ENCODE assay signal across 13 cellular contexts in genomic region chr15:35784745-35785144, GRCh38.
DNase-seq lines count a peak whose midpoint lies in the region; TF ChIP-seq lines count a peak whose summit lies in the region.
"Had no signal": no experiment of that assay in that cellular context is flagged by ENCODE, and none has a peak within 500 bp of the region (broad histone marks: within the 10 kb centered on the region; RNA-seq: fewer than 3 reads in every experiment).

No MANE protein-coding gene starts in this region.

- H3K4me3 ChIP-seq in hepatocyte = no peak overlapping the region
- H3K4me3 ChIP-seq: pancreas, uterus had no signal

- peak; percentile 98 for DNase-seq in COR-L47 (lab: John Stamatoyannopoulos, UW)
- DNase-seq in NAMALWA (ENCODE audit: low spot score) = peak; percentile 2
- DNase-seq in NCI-H345 (lab: John Stamatoyannopoulos, UW) = peak; percentile 95
- DNase-seq in hepatocyte (ENCODE audit: low spot score) = peak; percentile 8
- no peak for DNase-seq in stimulated activated CD4-positive, alpha-beta T cell treated with anti-CD3 and anti-CD28 coated beads, Interleukin-4, amount 100 ng/mL, for 4 hours
- no peak for DNase-seq in HuH-7.5 (ENCODE audit: low spot score)
- no peak for DNase-seq in DMS53 (lab: John Stamatoyannopoulos, UW)
- DNase-seq in activated CD4-positive, alpha-beta T cell treated with anti-CD3 and anti-CD28 coated beads for 48 hours = no peak
- DNase-seq: activated T-cell treated with anti-CD3 and anti-CD28 coated beads, Interleukin-2, amount 50 U/mL, for 4 hours; cortex of kidney; PC-3; uterus had no signal

- no peak overlapping the region for H3K27ac ChIP-seq in hepatocyte
- H3K27ac ChIP-seq: pancreas, uterus had no signal

- no peak overlapping the region for H2AFZ ChIP-seq in hepatocyte

- 61% methylated on average over 2 of the region's 2 CpGs for whole genome bisulfite sequencing in hepatocyte (ENCODE audit: low lambda C conversion rate, missing lambda C conversion rate)

- no peak overlapping the region for H3K4me2 ChIP-seq in hepatocyte

- H3K27me3 ChIP-seq in hepatocyte = no peaks in the 10 kb centered on the region
- H3K27me3 ChIP-seq: pancreas, uterus had no signal

- TF ChIP-seq CTCF in hepatocyte (IDR thresholded peaks at IDR 0.05; ENCODE audit: poor library complexity) = no peak

- H3K4me1 ChIP-seq in hepatocyte (ENCODE audit: insufficient read depth) = no peaks in the 10 kb centered on the region
- H3K4me1 ChIP-seq: pancreas, uterus had no signal

- H4K20me1 ChIP-seq in hepatocyte (ENCODE audit: insufficient read depth, poor library complexity, severe bottlenecking) = no peaks in the 10 kb centered on the region

- H3K36me3 ChIP-seq in hepatocyte (replicated peaks; ENCODE audit: insufficient read depth, low read depth) = no peaks in the 10 kb centered on the region
- H3K36me3 ChIP-seq: pancreas, uterus had no signal

- H3K79me2 ChIP-seq in hepatocyte = no peaks in the 10 kb centered on the region

- no peaks in the 10 kb centered on the region for H3K9me3 ChIP-seq in hepatocyte (ENCODE audit: low read depth)
- H3K9me3 ChIP-seq: pancreas, uterus had no signal

- no peaks in the 10 kb centered on the region for H3K9me2 ChIP-seq in hepatocyte (replicated peaks; ENCODE audit: insufficient read depth)

Comparison
In these comparisons a context has a peak if more than half of its experiments do, and no peak if none do; other contexts are left out.
1. DNase-seq: peak in COR-L47 (single experiment), NAMALWA (single experiment), NCI-H345 (single experiment) and hepatocyte (single experiment); none in stimulated activated CD4-positive, alpha-beta T cell treated with anti-CD3 and anti-CD28 coated beads, Interleukin-4, amount 100 ng/mL, for 4 hours (0 of 2), HuH-7.5 (single experiment), DMS53 (single experiment) and activated CD4-positive, alpha-beta T cell treated with anti-CD3 and anti-CD28 coated beads for 48 hours (single experiment).